In genomic region chr7:133401225-133401624, GRCh38 we compare ENCODE assay signal across 18 cellular contexts.
DNase-seq lines count a peak whose midpoint lies in the region; ATAC-seq and TF ChIP-seq lines count a peak whose summit lies in the region.
"Had no signal": no experiment of that assay in that cellular context is flagged by ENCODE, and none has a peak within 500 bp of the region (broad histone marks: within the 10 kb centered on the region; RNA-seq: fewer than 3 reads in every experiment).

No MANE protein-coding gene starts in this region.

- H4K20me1 ChIP-seq in Loucy (ENCODE audit: insufficient read depth, low read length, poor library complexity, severe bottlenecking): no peaks in the 10 kb centered on the region

- intact Hi-C loops in left cardiac atrium (cut with DNase I): no loop called here

- peak overlapping the region; percentile 34 for H3K4me3 ChIP-seq in Loucy (ENCODE audit: low read length, poor library complexity, severe bottlenecking)
- no peak overlapping the region for H3K4me3 ChIP-seq in fibroblast of the aortic adventitia (ENCODE audit: low read depth, low read length)

- TF ChIP-seq CTCF in Loucy (conservative IDR thresholded peaks at IDR 0.05; ENCODE audit: low read length) (no peak), fibroblast of the aortic adventitia (IDR thresholded peaks at IDR 0.05; ENCODE audit: insufficient read depth, low read length) (no peak)

- H2AFZ ChIP-seq in Loucy (ENCODE audit: low read length): no peak overlapping the region

- H3K27me3 ChIP-seq in Loucy (ENCODE audit: insufficient read depth, low read length, poor library complexity, severe bottlenecking): no peaks in the 10 kb centered on the region

- no peaks in the 10 kb centered on the region for H3K36me3 ChIP-seq in Loucy (ENCODE audit: insufficient read depth, low read length)

- no peak overlapping the region for H3K9ac ChIP-seq in Loucy (ENCODE audit: low read depth, low read length, poor library complexity, severe bottlenecking)
- H3K9ac ChIP-seq: KMS-11, SK-N-SH had no signal

- no peaks in the 10 kb centered on the region for H3K9me3 ChIP-seq in Loucy (ENCODE audit: insufficient read depth, low read depth, low read length)
- H3K9me3 ChIP-seq: SK-N-SH had no signal

- no peaks in the 10 kb centered on the region for H3F3A ChIP-seq in Loucy (ENCODE audit: low read depth)

- peak; percentile 55 for DNase-seq in EH (ENCODE audit: low read depth)
- DNase-seq in fibroblast of the aortic adventitia (ENCODE audit: low read depth): peak; percentile 25
- DNase-seq in mesenteric fat pad (ENCODE audit: low spot score): no peak
- no peak for DNase-seq in amniotic stem cell (lab: John Stamatoyannopoulos, UW)
- no peak for DNase-seq in left cardiac atrium
- DNase-seq: CD4-positive, alpha-beta T cell; DMS153; NCI-H187; NCI-H2107; NCI-H2227 treated with DMSO at 0.1 percent for 48 hours; NCI-H524 treated with DMSO at 0.1 percent for 48 hours; PC-3; RPMI8226; SHP77 treated with DMSO at 0.1 percent for 48 hours; SK-N-SH had no signal

- peaks cover 24% of the 10 kb centered on the region for H3K4me1 ChIP-seq in Loucy (ENCODE audit: insufficient read depth, low read length, poor library complexity, severe bottlenecking)

- H3K4me2 ChIP-seq in Loucy (ENCODE audit: low read depth, low read length, poor library complexity, severe bottlenecking): peak overlapping the region; percentile 64
- H3K4me2 ChIP-seq: KMS-11, SK-N-SH had no signal

- ATAC-seq in HG03095 (IDR thresholded peaks at IDR 0.05; ENCODE audit: unreplicated experiment) (no peak), left cardiac atrium (no peak)

- H3K9me2 ChIP-seq in Loucy (replicated peaks; ENCODE audit: low read depth, low read length): no peaks in the 10 kb centered on the region
- H3K9me2 ChIP-seq: SK-N-SH had no signal

- no peaks in the 10 kb centered on the region for H3K79me2 ChIP-seq in Loucy (ENCODE audit: insufficient read depth, low read length)

Comparison
In these comparisons a context has a peak if more than half of its experiments do, and no peak if none do; other contexts are left out.
1. DNase-seq: peak in EH (single experiment) and fibroblast of the aortic adventitia (single experiment); none in mesenteric fat pad (single experiment), amniotic stem cell (single experiment) and left cardiac atrium (single experiment).